Comparison of ENCODE assay signal across 7 cellular contexts in genomic region chr16:15021429-15021828, GRCh38. TPM values are rescaled to one million over a fixed set of nuclear protein-coding genes. Genes with fewer than 3 reads are reported as not detected.
A peak's percentile ranks its signal among the peaks of the same experiment; 100 is the strongest.
DNase-seq lines count a peak whose midpoint lies in the region; ATAC-seq, FAIRE-seq and TF ChIP-seq lines count a peak whose summit lies in the region.
"Not testable (repeated sequence)": the region's sequence is repeated elsewhere in the genome, so short reads cannot be mapped to it uniquely, and the experiment has no call there.

No MANE protein-coding gene starts in this region.

- TF ChIP-seq CTCF in astrocyte (IDR thresholded peaks at IDR 0.05; ENCODE audit: insufficient read depth, low read depth, low read length); fibroblast of mammary gland (conservative IDR thresholded peaks at IDR 0.05; ENCODE audit: control insufficient read depth, insufficient read depth, low read depth, low read length); HepG2 (CRISPR knock-in tag; IDR thresholded peaks at IDR 0.05); sigmoid colon (IDR thresholded peaks at IDR 0.05): not testable (repeated sequence)

- not testable (repeated sequence) for BruUV-seq in HepG2 (replicated peaks; lab: Mats Ljungman, UMichigan)

- H3K4me3 ChIP-seq in astrocyte (ENCODE audit: insufficient read depth, low read depth, low read length); fibroblast of mammary gland (ENCODE audit: control insufficient read depth, low read depth, low read length); HepG2 (replicated peaks in 1 of 3; ENCODE audit: insufficient read depth in 1 of 3, low read depth in 2 of 3, low read length in 3 of 3); sigmoid colon: not testable (repeated sequence)

- not testable (repeated sequence) for H3K27me3 ChIP-seq in astrocyte (ENCODE audit: insufficient read depth, low read length); HepG2 (ENCODE audit: control insufficient read depth in 1 of 2, insufficient read depth in 2 of 2, low read length in 2 of 2); sigmoid colon

- not testable (repeated sequence) for H3K9ac ChIP-seq in astrocyte (ENCODE audit: low read length); HepG2 (ENCODE audit: insufficient read depth, low read depth, low read length)

- not testable (repeated sequence) for H3K9me3 Mint-ChIP-seq in astrocyte (ENCODE audit: unreplicated experiment)

- not testable (repeated sequence) for TF ChIP-seq RAD21 in HepG2 (CRISPR knock-in tag; IDR thresholded peaks at IDR 0.05)

- TF ChIP-seq POLR2A in HepG2 (IDR thresholded peaks at IDR 0.05; ENCODE audit: insufficient read depth in 1 of 2, low read depth in 2 of 2, low read length in 2 of 2); sigmoid colon (IDR thresholded peaks at IDR 0.05): not testable (repeated sequence)

- peaks cover 42% of the 10 kb centered on the region for H4K20me1 ChIP-seq in astrocyte (ENCODE audit: insufficient read depth, low read length)
- not testable (repeated sequence) for H4K20me1 ChIP-seq in HepG2 (ENCODE audit: insufficient read depth, low read length)

- in situ Hi-C loops in HepG2 (cut with HindIII; ENCODE audit: extremely low pct_ligation_motif_present, low pct_unique_long_range_greater_than_20kb): not testable (repeated sequence)

- not testable (repeated sequence) for TF ChIP-seq EP300 in HepG2 (IDR thresholded peaks at IDR 0.05; ENCODE audit: low read depth in 2 of 2, low read length in 2 of 2); HepG2 (CRISPR knock-in tag; IDR thresholded peaks at IDR 0.05; ENCODE audit: borderline replicate concordance); sigmoid colon (IDR thresholded peaks at IDR 0.05)

- CTCF ChIA-PET in HepG2 (lab: Yijun Ruan, JAX; ENCODE audit: low intra/inter-chr PET ratio, low total read pairs): not testable (repeated sequence)

- intact Hi-C loops in HepG2 (cut with micrococcal nuclease; ENCODE audit: unreplicated experiment); sigmoid colon (cut with DNase I): not testable (repeated sequence)

- H3K27ac Mint-ChIP-seq in astrocyte (ENCODE audit: unreplicated experiment): peak overlapping the region; percentile 41

- H3K36me3 ChIP-seq in astrocyte (ENCODE audit: insufficient read depth, low read length): peaks cover 14% of the 10 kb centered on the region
- H3K36me3 ChIP-seq in HepG2 (replicated peaks in 1 of 2; ENCODE audit: control insufficient read depth in 1 of 2, insufficient read depth in 2 of 2, low read length in 2 of 2): peaks cover 20 to 66% of the 10 kb centered on the region in 2 experiments
- H3K36me3 ChIP-seq in sigmoid colon: peaks cover 0 to 52% (median 17%) of the 10 kb centered on the region in 4 donors

- H3K4me1 Mint-ChIP-seq in astrocyte (ENCODE audit: low read depth, unreplicated experiment): peaks cover 39% of the 10 kb centered on the region

- H3K27me3 Mint-ChIP-seq in astrocyte (ENCODE audit: low read depth, unreplicated experiment): not testable (repeated sequence)

- POLR2A ChIA-PET in HepG2 (lab: Yijun Ruan, JAX): not testable (repeated sequence)

- peak; percentile 7; the same call in 1 of the 3 replicates for ATAC-seq in HepG2

- DNase-seq in AG20443 (ENCODE audit: low spot score) (peak; percentile 22), GM04504 (ENCODE audit: low read depth) (peak; percentile 60), RPMI7951 (ENCODE audit: low read depth) (peak; percentile 31), astrocyte (ENCODE audit: low read depth) (peak; percentile 74), fibroblast of mammary gland (ENCODE audit: low read depth) (peak; percentile 78)
- DNase-seq in HepG2 (ENCODE audit: low spot score); sigmoid colon: not testable (repeated sequence)

- not testable (repeated sequence) for H3K9me3 ChIP-seq in astrocyte (ENCODE audit: insufficient read depth, low read depth, low read length); HepG2 (ENCODE audit: low read length); sigmoid colon

- not testable (repeated sequence) for H3K27ac ChIP-seq in astrocyte (ENCODE audit: low read depth, low read length); HepG2 (ENCODE audit: extremely low read length, insufficient read depth, low read length)
- peak overlapping the region in 3 of 4 donors; percentile 31 to 63 (median 53) for H3K27ac ChIP-seq in sigmoid colon

- peaks cover 51% of the 10 kb centered on the region for H3K36me3 Mint-ChIP-seq in astrocyte (ENCODE audit: low read depth, unreplicated experiment)

- H3K4me2 ChIP-seq in astrocyte (ENCODE audit: low read length); HepG2 (ENCODE audit: low read depth, low read length): not testable (repeated sequence)

- H3K4me1 ChIP-seq in astrocyte (ENCODE audit: insufficient read depth, low read length) (peaks cover 17% of the 10 kb centered on the region), sigmoid colon (peaks cover 0 to 51% (median 23%) of the 10 kb centered on the region in 4 donors)
- not testable (repeated sequence) for H3K4me1 ChIP-seq in HepG2 (ENCODE audit: insufficient read depth, low read length)

- not testable (repeated sequence) for H2AFZ ChIP-seq in astrocyte (ENCODE audit: low read depth, low read length); HepG2 (ENCODE audit: low read length)

- 94% methylated on average over 7 of the region's 7 CpGs for WGBS in HepG2 (ENCODE audit: low lambda C conversion rate)
- 82 to 84% methylated on average over 7 of the region's 7 CpGs for WGBS in sigmoid colon, 2 donors

- H3K79me2 ChIP-seq in astrocyte (ENCODE audit: insufficient read depth, low read length): peaks cover 10% of the 10 kb centered on the region
- H3K79me2 ChIP-seq in HepG2 (ENCODE audit: insufficient read depth, low read length): not testable (repeated sequence)

- H3K4me3 Mint-ChIP-seq in astrocyte (ENCODE audit: unreplicated experiment): not testable (repeated sequence)

- FAIRE-seq in astrocyte (lab: Jason Lieb, UNC); HepG2 (lab: Jason Lieb, UNC): not testable (repeated sequence)

RNA-seq across cellular contexts. Expression of gene NTAN1, which starts 34.4 kb away (rescaled TPM):
- 70.9 and 78.8 TPM in 2 replicates for total RNA-seq in RPMI7951 (2014; rRNA removed; shearing (Covaris generic))
- total RNA-seq in astrocyte: 61.3 and 66.3 TPM in 2 replicates
- 41.8 and 58.3 TPM in 2 replicates for total RNA-seq in HepG2 (2016; rRNA removed; fragmentation: Illumina TruSeq; extraction: Trizol)
- total RNA-seq in HepG2 (2016; cell fraction: cytosol; rRNA removed; fragmentation: Illumina TruSeq; extraction: Trizol; ENCODE audit: low read depth): 386 and 399 TPM in 2 replicates
- total RNA-seq in HepG2 (2016; cell fraction: insoluble cytoplasmic fraction; rRNA removed; fragmentation: Illumina TruSeq; extraction: Trizol): 38.1 and 61.2 TPM in 2 replicates
- total RNA-seq in HepG2 (2016; cell fraction: membrane; rRNA removed; fragmentation: Illumina TruSeq; extraction: Trizol): 288 and 302 TPM in 2 replicates
- 23.6 and 28.1 TPM in 2 replicates for total RNA-seq in HepG2 (2016; cell fraction: nucleus; rRNA removed; fragmentation: Illumina TruSeq; extraction: Trizol)
- polyA plus RNA-seq in HepG2 (2011; rRNA removed): 103 and 135 TPM in 2 replicates
- polyA plus RNA-seq in HepG2 (2011; cell fraction: cytosol; rRNA removed): 76.3 and 86.4 TPM in 2 replicates
- 51.6 and 57.1 TPM in 2 replicates for polyA plus RNA-seq in HepG2 (2011; cell fraction: nucleus; rRNA removed)
- 58.2 and 65.1 TPM in 2 replicates for polyA plus RNA-seq in HepG2 (2012)
- 580 and 583 TPM in 2 replicates for polyA plus RNA-seq in HepG2 (2016; cell fraction: cytosol; fragmentation: Illumina TruSeq; extraction: Trizol; ENCODE audit: low read depth)
- 56.0 and 59.7 TPM in 2 replicates for polyA plus RNA-seq in HepG2 (2016; cell fraction: insoluble cytoplasmic fraction; fragmentation: Illumina TruSeq; extraction: Trizol; ENCODE audit: low read depth)
- 344 and 370 TPM in 2 replicates for polyA plus RNA-seq in HepG2 (2016; cell fraction: membrane; fragmentation: Illumina TruSeq; extraction: Trizol; ENCODE audit: low read depth)
- 59.0 and 59.9 TPM in 2 replicates for polyA plus RNA-seq in HepG2 (2016; cell fraction: nucleus; fragmentation: Illumina TruSeq; extraction: Trizol; ENCODE audit: insufficient read depth, low read depth)
- 45.2 and 119 TPM in 2 replicates for polyA minus RNA-seq in HepG2 (2011; rRNA and poly(A)+ RNA removed; ENCODE audit: low replicate concordance)
- 55.7 and 63.7 TPM in 2 replicates for polyA minus RNA-seq in HepG2 (2011; cell fraction: cytosol; rRNA and poly(A)+ RNA removed)
- 36.7 and 38.4 TPM in 2 replicates for polyA minus RNA-seq in HepG2 (2011; cell fraction: nucleus; rRNA and poly(A)+ RNA removed)
- total RNA-seq in sigmoid colon: 10 to 100 TPM; 61.2 to 90.6 (median 74.8) TPM
- polyA plus RNA-seq in sigmoid colon: 100 to 1,000 TPM in 2 of 3 donors, 10 to 100 TPM in 1; 32.8 to 112 (median 101) TPM

RNA-seq across cellular contexts. Expression of gene PDXDC1, which starts 46.6 kb away (rescaled TPM):
- total RNA-seq in RPMI7951 (2014; rRNA removed; shearing (Covaris generic)): 29.3 and 29.8 TPM in 2 replicates
- 123 and 127 TPM in 2 replicates for total RNA-seq in astrocyte
- total RNA-seq in HepG2 (2016; rRNA removed; fragmentation: Illumina TruSeq; extraction: Trizol): 169 and 249 TPM in 2 replicates
- 29.3 and 30.1 TPM in 2 replicates for total RNA-seq in HepG2 (2016; cell fraction: cytosol; rRNA removed; fragmentation: Illumina TruSeq; extraction: Trizol; ENCODE audit: low read depth)
- total RNA-seq in HepG2 (2016; cell fraction: insoluble cytoplasmic fraction; rRNA removed; fragmentation: Illumina TruSeq; extraction: Trizol): 167 and 227 TPM in 2 replicates
- 76.3 and 82.8 TPM in 2 replicates for total RNA-seq in HepG2 (2016; cell fraction: membrane; rRNA removed; fragmentation: Illumina TruSeq; extraction: Trizol)
- total RNA-seq in HepG2 (2016; cell fraction: nucleus; rRNA removed; fragmentation: Illumina TruSeq; extraction: Trizol): 116 and 122 TPM in 2 replicates
- 123 and 133 TPM in 2 replicates for polyA plus RNA-seq in HepG2 (2011; rRNA removed)
- 73.0 and 84.6 TPM in 2 replicates for polyA plus RNA-seq in HepG2 (2011; cell fraction: cytosol; rRNA removed)
- polyA plus RNA-seq in HepG2 (2011; cell fraction: nucleus; rRNA removed): 157 and 195 TPM in 2 replicates
- 92.3 and 114 TPM in 2 replicates for polyA plus RNA-seq in HepG2 (2012)
- 11.7 and 12.8 TPM in 2 replicates for polyA plus RNA-seq in HepG2 (2016; cell fraction: cytosol; fragmentation: Illumina TruSeq; extraction: Trizol; ENCODE audit: low read depth)
- polyA plus RNA-seq in HepG2 (2016; cell fraction: insoluble cytoplasmic fraction; fragmentation: Illumina TruSeq; extraction: Trizol; ENCODE audit: low read depth): 160 and 180 TPM in 2 replicates
- polyA plus RNA-seq in HepG2 (2016; cell fraction: membrane; fragmentation: Illumina TruSeq; extraction: Trizol; ENCODE audit: low read depth): 34.7 and 36.5 TPM in 2 replicates
- 194 and 214 TPM in 2 replicates for polyA plus RNA-seq in HepG2 (2016; cell fraction: nucleus; fragmentation: Illumina TruSeq; extraction: Trizol; ENCODE audit: insufficient read depth, low read depth)
- 160 and 261 TPM in 2 replicates for polyA minus RNA-seq in HepG2 (2011; rRNA and poly(A)+ RNA removed; ENCODE audit: low replicate concordance)
- polyA minus RNA-seq in HepG2 (2011; cell fraction: cytosol; rRNA and poly(A)+ RNA removed): 82.4 and 91.4 TPM in 2 replicates
- polyA minus RNA-seq in HepG2 (2011; cell fraction: nucleus; rRNA and poly(A)+ RNA removed): 115 and 127 TPM in 2 replicates
- total RNA-seq in sigmoid colon: 10 to 100 TPM; 46.4 to 57.3 (median 52.2) TPM
- 100 to 1,000 TPM in 1 of 3 donors, 10 to 100 TPM in 2; 94.3 to 112 (median 99.6) TPM for polyA plus RNA-seq in sigmoid colon
